In genomic region chr17:79831367-79832210, GRCh38 we compare ENCODE assay signal across 8 cellular contexts. TPM values are rescaled to one million over a fixed set of nuclear protein-coding genes. Genes with fewer than 3 reads are reported as not detected.
A peak's percentile ranks its signal among the peaks of the same experiment; 100 is the strongest.
DNase-seq lines count a peak whose midpoint lies in the region; ATAC-seq and TF ChIP-seq lines count a peak whose summit lies in the region.

No MANE protein-coding gene starts in this region.

- peak in 5 of 56 donors; percentile 5 to 13 (median 10) for TF ChIP-seq CTCF in dorsolateral prefrontal cortex (IDR thresholded peaks at IDR 0.05 in 54 of 56, conservative IDR thresholded peaks at IDR 0.05 in 2 of 56; ENCODE audit: low read depth in 1 of 56, partially characterized antibody in 56 of 56)
- TF ChIP-seq CTCF in left lung (IDR thresholded peaks at IDR 0.05) = no peak

- intact Hi-C loops in dorsolateral prefrontal cortex (cut with DNase I) = loop anchor here (2.0 kb wide), 2 partner anchors 19 to 21 kb away; no protein-coding TSS in a partner anchor
- intact Hi-C loops in left lung (cut with DNase I) = no loop called here

- peaks cover 0 to 27% of the 10 kb centered on the region in 2 donors for H3K36me3 ChIP-seq in left lung

- peak; percentile 70 for ATAC-seq in left lung
- ATAC-seq in HG03095 (IDR thresholded peaks at IDR 0.05; ENCODE audit: unreplicated experiment) = no peak
- ATAC-seq in HG02852 (IDR thresholded peaks at IDR 0.05; ENCODE audit: unreplicated experiment) = no peak

- peaks cover 25 to 71% of the 10 kb centered on the region in 2 donors for H3K4me1 ChIP-seq in left lung

- no peaks in the 10 kb centered on the region for H3K27me3 ChIP-seq in dorsolateral prefrontal cortex
- H3K27me3 ChIP-seq in left lung = no peaks in the 10 kb centered on the region

- H3K4me3 ChIP-seq in dorsolateral prefrontal cortex = peak overlapping the region in 54 of 59 donors; percentile 12 to 61 (median 38)
- peak overlapping the region; percentile 17 to 28 for H3K4me3 ChIP-seq in left lung

- no peaks in the 10 kb centered on the region for H3K9me3 ChIP-seq in left lung

- peak; percentile 31 for DNase-seq in NCI-H226
- DNase-seq in dorsolateral prefrontal cortex = peak in 9 of 10 donors; percentile 77 to 85 (median 81)
- DNase-seq in left lung = peak; percentile 83 to 84
- DNase-seq in substantia nigra (lab: John Stamatoyannopoulos, UW) = peak in 47 of 49 donors; percentile 37 to 88 (median 77)
- DNase-seq in NCI-H82 treated with DMSO at 0.1 percent for 48 hours (lab: John Stamatoyannopoulos, UW; ENCODE audit: unreplicated experiment) = no peak
- DNase-seq in NCI-H1417 (lab: John Stamatoyannopoulos, UW) = no peak

- H3K27ac ChIP-seq in dorsolateral prefrontal cortex = peak overlapping the region in 44 of 59 donors; percentile 12 to 83 (median 60)
- H3K27ac ChIP-seq in left lung = peak overlapping the region; percentile 33 to 58
- H3K27ac ChIP-seq in substantia nigra (ENCODE audit: low read depth, low read length, poor library complexity, severe bottlenecking) = peak overlapping the region; percentile 70

RNA-seq across cellular contexts. Expression of gene CBX4, which starts 7.7 kb away (rescaled TPM):
- total RNA-seq in dorsolateral prefrontal cortex (10 to 100 TPM; 26.4 to 54.9 (median 35.9) TPM), left lung (10 to 100 TPM; 20.9 to 22.3 TPM)

RNA-seq across cellular contexts. Expression of gene CBX8, which starts 34.7 kb away (rescaled TPM):
- 10 to 100 TPM in 2 of 120 experiments, 1 to 10 TPM in 118; 1.5 to 10.3 (median 5.0) TPM for total RNA-seq in dorsolateral prefrontal cortex
- 1 to 10 TPM; 7.3 to 7.9 TPM for total RNA-seq in left lung

RNA-seq across cellular contexts. Expression of gene CBX2, which starts 53.6 kb away (rescaled TPM):
- total RNA-seq in dorsolateral prefrontal cortex = 1 to 10 TPM in 103 of 120 experiments, under 1 TPM in 16, not detected in 1; 0.44 to 4.2 (median 1.8) TPM
- 1 to 10 TPM; 2.6 to 3.6 TPM for total RNA-seq in left lung

Comparison
In these comparisons a context has a peak if more than half of its experiments do, and no peak if none do; other contexts are left out.
1. DNase-seq: peak in NCI-H226 (single experiment), dorsolateral prefrontal cortex (9 of 10), left lung (2 of 2) and substantia nigra (47 of 49); none in NCI-H82 treated with DMSO at 0.1 percent for 48 hours (single experiment) and NCI-H1417 (0 of 3).
2. intact Hi-C loops: an anchor here in dorsolateral prefrontal cortex (2.0 kb wide); none called in left lung.
3. Peak in every context shown above with its lines, with median percentiles within 50 percentile points of each other: H3K27ac ChIP-seq.